15 cellular contexts compared by ENCODE assay signal in the genomic region with DNA sequence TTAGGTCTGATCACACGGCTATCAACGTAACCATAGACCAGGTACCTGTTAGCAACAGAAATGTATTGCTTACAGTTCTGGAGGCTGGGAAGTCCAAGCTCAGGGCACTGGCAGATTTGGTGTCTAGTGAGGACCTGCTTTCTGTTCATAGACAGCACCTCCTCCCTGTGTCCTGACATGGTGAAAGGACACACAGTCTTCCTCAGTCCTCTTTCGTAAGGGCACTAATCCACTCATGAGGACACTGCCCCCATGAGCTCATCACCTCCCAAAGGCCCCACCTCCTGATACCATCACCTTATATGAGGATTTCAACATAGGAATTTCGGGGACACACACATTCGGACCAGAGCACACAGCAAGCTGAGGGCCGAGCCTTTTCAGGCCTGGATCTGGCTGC.
DNase-seq lines count a peak whose midpoint lies in the region; ATAC-seq, FAIRE-seq and TF ChIP-seq lines count a peak whose summit lies in the region.
"Had no signal": no experiment of that assay in that cellular context is flagged by ENCODE, and none has a peak within 500 bp of the region (broad histone marks: within the 10 kb centered on the region; RNA-seq: fewer than 3 reads in every experiment).

No MANE protein-coding gene starts in this region.

- intact Hi-C loops in left ventricle myocardium superior (cut with micrococcal nuclease) = no loop called here
- intact Hi-C loops in gastrocnemius medialis (cut with DNase I; ENCODE audit: low total_unique reads) = loop anchor here (2.0 kb wide), 1 partner anchor 47 kb away; no protein-coding TSS in a partner anchor

- H3K4me1 ChIP-seq in cardiac muscle cell (ENCODE audit: low read depth) (peaks cover 20% of the 10 kb centered on the region), gastrocnemius medialis (peaks cover 19 to 23% of the 10 kb centered on the region in 2 donors)

- H3K36me3 ChIP-seq in bronchial epithelial cell (ENCODE audit: control insufficient read depth, insufficient read depth, low read length) (peaks cover 10% of the 10 kb centered on the region), cardiac muscle cell (peaks cover 4% of the 10 kb centered on the region), gastrocnemius medialis (peaks cover 0 to 20% of the 10 kb centered on the region in 2 donors), WERI-Rb-1 (no peaks in the 10 kb centered on the region)

- no peak for TF ChIP-seq CTCF in bronchial epithelial cell (IDR thresholded peaks at IDR 0.05; ENCODE audit: insufficient read depth, low read length, severe bottlenecking)
- TF ChIP-seq CTCF in cardiac muscle cell (IDR thresholded peaks at IDR 0.05; ENCODE audit: low read depth, low read length) = no peak
- no peak for TF ChIP-seq CTCF in gastrocnemius medialis (IDR thresholded peaks at IDR 0.05 in 4 of 5, conservative IDR thresholded peaks at IDR 0.05 in 1 of 5)
- TF ChIP-seq CTCF in WERI-Rb-1 (IDR thresholded peaks at IDR 0.05; ENCODE audit: low read depth, low read length) = no peak

- DNase-seq in bronchial epithelial cell (ENCODE audit: low read depth) = no peak
- DNase-seq in cardiac muscle cell (ENCODE audit: low read depth in 1 of 2, low spot score in 1 of 2) = no peak
- DNase-seq in left ventricle myocardium superior = no peak
- peak in 1 of 2 donors; percentile 60 for DNase-seq in gastrocnemius medialis
- DNase-seq in stimulated activated CD4-positive, alpha-beta T cell treated with anti-CD3 and anti-CD28 coated beads, Interleukin-4, amount 100 ng/mL, for 1 hour = no peak
- no peak for DNase-seq in WERI-Rb-1
- DNase-seq in erythroblast (lab: John Stamatoyannopoulos, UW) = no peak
- DNase-seq: Calu3; CD4-positive, alpha-beta T cell; DMS79; GOT3; H9 had no signal

- ATAC-seq in left ventricle myocardium superior (peak; percentile 50), gastrocnemius medialis (peak; percentile 69 to 76)
- ATAC-seq: GM12878 had no signal

- peak; percentile 64 for FAIRE-seq in bronchial epithelial cell (lab: Jason Lieb, UNC)
- FAIRE-seq: A204.1, GM12878, GM18507 had no signal

- H3K27me3 ChIP-seq in bronchial epithelial cell (ENCODE audit: control insufficient read depth, insufficient read depth, low read length) (no peaks in the 10 kb centered on the region), cardiac muscle cell (no peaks in the 10 kb centered on the region), gastrocnemius medialis (no peaks in the 10 kb centered on the region), WERI-Rb-1 (ENCODE audit: insufficient read depth, low read depth, severe bottlenecking) (no peaks in the 10 kb centered on the region)

- peak overlapping the region; percentile 67 for H3K27ac ChIP-seq in cardiac muscle cell
- H3K27ac ChIP-seq in gastrocnemius medialis = peak overlapping the region; percentile 75 to 95 (median 82)
- no peak overlapping the region for H3K27ac ChIP-seq in WERI-Rb-1

- TF ChIP-seq POLR2A in gastrocnemius medialis (IDR thresholded peaks at IDR 0.05) (no peak), erythroblast (IDR thresholded peaks at IDR 0.05; ENCODE audit: low read length) (no peak)

- in situ Hi-C loops in gastrocnemius medialis (cut with MboI; ENCODE audit: low sequenced_read_pairs in 4 of 4) = no loop called here

- H3K9me3 ChIP-seq in cardiac muscle cell (ENCODE audit: low read depth) = no peaks in the 10 kb centered on the region
- no peaks in the 10 kb centered on the region for H3K9me3 ChIP-seq in gastrocnemius medialis
- no peaks in the 10 kb centered on the region for H3K9me3 ChIP-seq in WERI-Rb-1 (ENCODE audit: severe bottlenecking)

- no peak overlapping the region for H3K4me3 ChIP-seq in bronchial epithelial cell (ENCODE audit: low read depth, low read length)
- no peak overlapping the region for H3K4me3 ChIP-seq in cardiac muscle cell
- no peak overlapping the region for H3K4me3 ChIP-seq in gastrocnemius medialis
- no peak overlapping the region for H3K4me3 ChIP-seq in WERI-Rb-1 (ENCODE audit: low read depth, low read length)
- H3K4me3 ChIP-seq: GM12878 had no signal
